8 cellular contexts compared by ENCODE assay signal in genomic region chr22:29154364-29155048, GRCh38. TPM values are rescaled to one million over a fixed set of nuclear protein-coding genes. Genes with fewer than 3 reads are reported as not detected.
A peak's percentile ranks its signal among the peaks of the same experiment; 100 is the strongest.
DNase-seq lines count a peak whose midpoint lies in the region; ATAC-seq and TF ChIP-seq lines count a peak whose summit lies in the region.

No MANE protein-coding gene starts in this region.

- H3K9me3 Mint-ChIP-seq in activated CD4-positive, alpha-beta T cell treated with anti-CD3 and anti-CD28 coated beads, Interleukin-2, amount 10 ng/mL, durations not matched to agents 7 days and 5 days = no peaks in the 10 kb centered on the region

- intact Hi-C loops in right lobe of liver (cut with DNase I) = loop anchor here (10.0 kb wide), 2 partner anchors 100 to 300 kb away; no protein-coding TSS in a partner anchor

- WGBS in right lobe of liver (ENCODE audit: insufficient coverage, low coverage, low lambda C conversion rate, missing lambda C conversion rate) = 7% methylated on average over 6 of the region's 21 CpGs

- H3K27ac ChIP-seq in coronary artery (no peak overlapping the region), right lobe of liver (no peak overlapping the region)

- CTCF ChIA-PET in activated CD4-positive, alpha-beta T cell treated with anti-CD3 and anti-CD28 coated beads, Interleukin-2, amount 10 ng/mL, durations not matched to agents 7 days and 5 days (lab: Charles Lee) = interaction anchor here (0.7 to 1.3 kb wide), 11 partner anchors 9 to 74 kb away, joined by 3 to 7 read pairs (median 4); no protein-coding TSS in a partner anchor

- H3K4me1 ChIP-seq in right lobe of liver = peaks cover 0 to 5% (median 0%) of the 10 kb centered on the region in 4 donors

- POLR2A ChIA-PET in activated CD4-positive, alpha-beta T cell treated with anti-CD3 and anti-CD28 coated beads, Interleukin-2, amount 10 ng/mL, durations not matched to agents 7 days and 5 days (lab: Charles Lee) = no interaction called here

- peak; percentile 48 for DNase-seq in AG10803 (ENCODE audit: low read depth)
- DNase-seq in NCI-H446 (lab: John Stamatoyannopoulos, UW) = peak; percentile 29 to 81
- peak; percentile 74 for DNase-seq in activated CD4-positive, alpha-beta T cell treated with anti-CD3 and anti-CD28 coated beads, Interleukin-2, amount 10 ng/mL, durations not matched to agents 7 days and 5 days
- DNase-seq in coronary artery (ENCODE audit: low spot score) = peak; percentile 77
- peak; percentile 84 to 87 (median 85) for DNase-seq in right lobe of liver
- DNase-seq in stimulated activated CD4-positive, alpha-beta T cell treated with anti-CD3 and anti-CD28 coated beads, Interleukin-4, amount 100 ng/mL, for 4 hours = peak; percentile 45 to 58

- peak; percentile 56 for ATAC-seq in GM21529 (IDR thresholded peaks at IDR 0.05; ENCODE audit: unreplicated experiment)
- ATAC-seq in right lobe of liver = peak; percentile 87 to 92 (median 90)
- ATAC-seq in GM18861 (IDR thresholded peaks at IDR 0.05; ENCODE audit: unreplicated experiment) = no peak

- H3K36me3 Mint-ChIP-seq in activated CD4-positive, alpha-beta T cell treated with anti-CD3 and anti-CD28 coated beads, Interleukin-2, amount 10 ng/mL, durations not matched to agents 7 days and 5 days (ENCODE audit: low read depth) = no peaks in the 10 kb centered on the region

- H3K4me3 Mint-ChIP-seq in activated CD4-positive, alpha-beta T cell treated with anti-CD3 and anti-CD28 coated beads, Interleukin-2, amount 10 ng/mL, durations not matched to agents 7 days and 5 days = no peak overlapping the region

- H3K9me3 ChIP-seq in right lobe of liver = no peaks in the 10 kb centered on the region

- H3K27me3 ChIP-seq in right lobe of liver = no peaks in the 10 kb centered on the region

- peaks cover 12% of the 10 kb centered on the region for H3K4me1 Mint-ChIP-seq in activated CD4-positive, alpha-beta T cell treated with anti-CD3 and anti-CD28 coated beads, Interleukin-2, amount 10 ng/mL, durations not matched to agents 7 days and 5 days

- TF ChIP-seq CTCF in AG10803 (conservative IDR thresholded peaks at IDR 0.05; ENCODE audit: low read length) = peak; percentile 81
- peak; percentile 88 for TF ChIP-seq CTCF in coronary artery (IDR thresholded peaks at IDR 0.05)
- TF ChIP-seq CTCF in right lobe of liver (IDR thresholded peaks at IDR 0.05) = peak; percentile 91 to 97 (median 94)

- TF ChIP-seq POLR2A in right lobe of liver (IDR thresholded peaks at IDR 0.05) = no peak

- no peak overlapping the region for H3K27ac Mint-ChIP-seq in activated CD4-positive, alpha-beta T cell treated with anti-CD3 and anti-CD28 coated beads, Interleukin-2, amount 10 ng/mL, durations not matched to agents 7 days and 5 days

- H3K27me3 Mint-ChIP-seq in activated CD4-positive, alpha-beta T cell treated with anti-CD3 and anti-CD28 coated beads, Interleukin-2, amount 10 ng/mL, durations not matched to agents 7 days and 5 days = peaks cover 23% of the 10 kb centered on the region

- H3K4me3 ChIP-seq in AG10803 (ENCODE audit: low read length) (no peak overlapping the region), coronary artery (peak overlapping the region; percentile 45), right lobe of liver (peak overlapping the region in 1 of 3 donors; percentile 31)

- H3K36me3 ChIP-seq in right lobe of liver = no peaks in the 10 kb centered on the region

RNA-seq across cellular contexts. Expression of gene EMID1, which starts 51.2 kb away (rescaled TPM):
- not detected for total RNA-seq in activated CD4-positive, alpha-beta T cell treated with anti-CD3 and anti-CD28 coated beads, Interleukin-2, amount 10 ng/mL, durations not matched to agents 7 days and 5 days
- total RNA-seq in right lobe of liver = 1 to 10 TPM; 1.1 to 2.7 (median 1.5) TPM
